9 cellular contexts compared by ENCODE assay signal in the genomic region with DNA sequence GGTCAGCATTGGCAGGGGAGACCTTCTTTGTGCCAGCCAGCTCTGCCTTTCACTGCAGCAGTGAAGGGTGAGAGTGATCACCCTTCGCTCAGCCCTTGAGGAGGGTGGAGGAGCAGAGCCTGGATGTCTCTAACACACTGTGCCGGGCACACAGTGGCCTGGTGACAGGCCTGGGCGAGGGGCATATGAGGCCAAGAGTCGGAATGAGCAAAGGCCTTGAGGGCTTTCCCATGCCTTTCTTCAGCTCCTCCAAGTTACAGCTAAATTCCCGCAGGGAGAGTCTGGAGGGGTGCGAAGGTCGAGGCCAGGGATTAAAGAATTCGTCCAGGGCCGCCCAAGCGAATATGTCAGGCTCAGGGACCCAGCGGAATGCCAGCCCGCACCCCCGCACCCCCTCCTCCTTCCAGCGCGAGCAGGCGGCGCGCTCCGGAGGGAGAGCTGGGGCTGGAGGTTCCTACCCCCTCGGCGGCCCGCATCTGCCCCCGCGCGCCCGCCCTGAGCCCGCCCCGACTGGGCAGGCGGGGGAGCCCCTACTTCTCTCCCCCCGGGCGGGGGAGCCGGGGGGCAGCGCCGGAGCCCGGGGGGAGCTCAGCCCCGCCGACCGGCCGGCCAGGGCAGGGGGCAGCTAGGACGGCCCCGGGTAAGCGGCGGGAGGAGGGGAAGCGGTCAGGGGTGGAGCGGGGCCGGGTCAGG. TPM values are rescaled to one million over a fixed set of nuclear protein-coding genes. Genes with fewer than 3 reads are reported as not detected.
A peak's percentile ranks its signal among the peaks of the same experiment; 100 is the strongest.
DNase-seq lines count a peak whose midpoint lies in the region; ATAC-seq and TF ChIP-seq lines count a peak whose summit lies in the region.
"Had no signal": no experiment of that assay in that cellular context is flagged by ENCODE, and none has a peak within 500 bp of the region (broad histone marks: within the 10 kb centered on the region; RNA-seq: fewer than 3 reads in every experiment).

Gene RASL10B (plus strand): TSS at position 401 of the 693 bp plus-strand sequence. CDS start 3,546 bp downstream, outside the sequence.

- ATAC-seq in PC-3 (peak; percentile 72), Right ventricle myocardium inferior (peak; percentile 79), omental fat pad (ENCODE audit: low FRiP score) (peak; percentile 50), upper lobe of left lung (ENCODE audit: low FRiP score in 2 of 2) (peak; percentile 9 to 81), HG02885 (IDR thresholded peaks at IDR 0.05; ENCODE audit: poor library complexity, unreplicated experiment) (no peak)

- TF ChIP-seq CTCF in PC-3 (conservative IDR thresholded peaks at IDR 0.05; ENCODE audit: low read depth, low read length), result no peak
- no peak for TF ChIP-seq CTCF in omental fat pad (IDR thresholded peaks at IDR 0.05)
- no peak for TF ChIP-seq CTCF in upper lobe of left lung (IDR thresholded peaks at IDR 0.05)

- H3K36me3 ChIP-seq in PC-3 (ENCODE audit: low read depth, low read length), result no peaks in the 10 kb centered on the region
- peaks cover 0 to 18% (median 0%) of the 10 kb centered on the region in 4 donors for H3K36me3 ChIP-seq in upper lobe of left lung

- H3K27me3 ChIP-seq in PC-3 (ENCODE audit: low read length), result no peaks in the 10 kb centered on the region
- no peaks in the 10 kb centered on the region for H3K27me3 ChIP-seq in upper lobe of left lung

- peaks cover 20% of the 10 kb centered on the region for H3K4me1 Mint-ChIP-seq in activated naive CD8-positive, alpha-beta T cell (ENCODE audit: low read depth)

- WGBS in upper lobe of left lung, 2 donors, result 15 to 17% methylated on average over 9 to 18 of the region's 46 CpGs

- H3K4me3 ChIP-seq in PC-3 (ENCODE audit: low read length) (no peak within 1 kb of the TSS), upper lobe of left lung (peak within 1 kb of the TSS; percentile 55 to 81 (median 60))

- no peaks in the 10 kb centered on the region for H3K9me2 ChIP-seq in PC-3 (replicated peaks; ENCODE audit: low read length)

- POLR2A ChIA-PET in PC-3 (lab: Charles Lee; ENCODE audit: unreplicated experiment), result no interaction called here

- H3K4me1 ChIP-seq in PC-3 (ENCODE audit: insufficient read depth, low read length) (no peaks in the 10 kb centered on the region), upper lobe of left lung (peaks cover 6 to 20% (median 12%) of the 10 kb centered on the region in 4 donors)

- peak; percentile 65 for DNase-seq in DMS53 (lab: John Stamatoyannopoulos, UW)
- DNase-seq in DMS53 treated with DMSO at 0.1 percent for 48 hours (lab: John Stamatoyannopoulos, UW; ENCODE audit: unreplicated experiment), result no peak
- DNase-seq in PC-3, result no peak
- DNase-seq in Right ventricle myocardium inferior (ENCODE audit: missing footprints), result no peak
- no peak for DNase-seq in omental fat pad (ENCODE audit: low spot score)
- peak; percentile 49 to 90 for DNase-seq in upper lobe of left lung

- intact Hi-C loops in PC-3 (cut with micrococcal nuclease), result no loop called here
- intact Hi-C loops in Right ventricle myocardium inferior (cut with DNase I), result no loop called here

- H3K79me2 ChIP-seq in PC-3 (ENCODE audit: low read length), result no peaks in the 10 kb centered on the region

- no peaks in the 10 kb centered on the region for H4K20me1 ChIP-seq in PC-3 (ENCODE audit: low read length)

- peaks cover 5% of the 10 kb centered on the region for H3K36me3 Mint-ChIP-seq in activated naive CD8-positive, alpha-beta T cell

- H2AFZ ChIP-seq in PC-3 (ENCODE audit: low read length), result no peak within 1 kb of the TSS

- no peaks in the 10 kb centered on the region for H3K9me3 ChIP-seq in PC-3 (ENCODE audit: low read length)
- no peaks in the 10 kb centered on the region for H3K9me3 ChIP-seq in upper lobe of left lung

- H3K4me3 Mint-ChIP-seq in activated naive CD8-positive, alpha-beta T cell, result peak within 1 kb of the TSS; percentile 87

- CTCF ChIA-PET in PC-3 (lab: Charles Lee), result no interaction called here

- no peaks in the 10 kb centered on the region for H3K27me3 Mint-ChIP-seq in activated naive CD8-positive, alpha-beta T cell

- no peak within 1 kb of the TSS for H3K4me2 ChIP-seq in PC-3 (ENCODE audit: low read length)

- no peak for TF ChIP-seq EP300 in upper lobe of left lung (IDR thresholded peaks at IDR 0.05)

- no peak within 1 kb of the TSS for H3K9ac ChIP-seq in PC-3 (ENCODE audit: low read length)

- no peaks in the 10 kb centered on the region for H3F3A ChIP-seq in PC-3 (ENCODE audit: low read length, unreplicated experiment)

- peak within 1 kb of the TSS; percentile 58 for H3K27ac Mint-ChIP-seq in activated naive CD8-positive, alpha-beta T cell

- TF ChIP-seq POLR2A in upper lobe of left lung (IDR thresholded peaks at IDR 0.05), result no peak

- BruUV-seq in PC-3 (replicated peaks; lab: Mats Ljungman, UMichigan), result no TSS peak

- no peak within 1 kb of the TSS for H3K27ac ChIP-seq in PC-3 (ENCODE audit: low read length)
- peak within 1 kb of the TSS in 2 of 4 donors; percentile 21 to 45 for H3K27ac ChIP-seq in upper lobe of left lung
- H3K27ac ChIP-seq: 22Rv1 had no signal

- H3K9me3 Mint-ChIP-seq in activated naive CD8-positive, alpha-beta T cell (ENCODE audit: low read depth), result no peaks in the 10 kb centered on the region

RNA-seq across cellular contexts. Expression of gene RASL10B, which starts in this region (rescaled TPM):
- 0.52 and 0.77 TPM in 2 replicates for total RNA-seq in PC-3 (2014; rRNA removed)
- total RNA-seq in Right ventricle myocardium inferior, result 18.9 TPM
- 10 to 100 TPM in 3 of 4 donors, 1 to 10 TPM in 1; 9.9 to 63.8 (median 42.3) TPM for total RNA-seq in omental fat pad
- 1 to 10 TPM; 1.0 to 4.1 (median 1.7) TPM for total RNA-seq in upper lobe of left lung

Comparison
In these comparisons a context has a peak if more than half of its experiments do, and no peak if none do; other contexts are left out.
1. DNase-seq: peak in DMS53 (single experiment) and upper lobe of left lung (2 of 2); none in DMS53 treated with DMSO at 0.1 percent for 48 hours (single experiment), PC-3 (single experiment), Right ventricle myocardium inferior (single experiment) and omental fat pad (single experiment).
2. Peak in ATAC-seq in PC-3; RNA of the gene not detected or under 1 TPM.